ENCODE assay signal across 27 cellular contexts in the genomic region with DNA sequence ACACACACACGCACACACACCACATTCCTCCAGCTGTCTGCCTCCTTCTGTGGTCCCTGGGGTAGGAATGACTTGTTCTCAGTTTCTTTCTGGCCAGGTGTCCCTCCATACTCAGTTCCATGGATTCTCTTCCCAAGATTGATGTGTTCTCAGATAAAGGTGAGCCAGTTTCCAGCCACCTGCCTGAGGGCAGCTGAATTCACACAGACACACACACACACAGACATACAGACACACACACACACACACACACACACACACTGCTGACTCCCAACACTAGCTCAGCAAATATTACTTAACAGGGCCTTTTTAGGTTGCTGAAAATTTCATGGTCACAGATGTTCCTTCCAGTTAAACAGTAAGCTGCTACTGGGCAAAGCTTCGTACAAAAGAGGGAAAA. TPM values are rescaled to one million over a fixed set of nuclear protein-coding genes. Genes with fewer than 3 reads are reported as not detected.
A peak's percentile ranks its signal among the peaks of the same experiment; 100 is the strongest.
DNase-seq lines count a peak whose midpoint lies in the region; ATAC-seq and TF ChIP-seq lines count a peak whose summit lies in the region.
"Had no signal": no experiment of that assay in that cellular context is flagged by ENCODE, and none has a peak within 500 bp of the region (broad histone marks: within the 10 kb centered on the region; RNA-seq: fewer than 3 reads in every experiment).

No MANE protein-coding gene starts in this region.

- H3K27me3 ChIP-seq in tibial artery (no peaks in the 10 kb centered on the region), psoas muscle (ENCODE audit: insufficient read depth in 3 of 3, low read length in 2 of 3) (no peaks in the 10 kb centered on the region)
- H3K27me3 ChIP-seq: SJCRH30 had no signal

- H3K4me3 ChIP-seq in tibial artery = no peak overlapping the region
- H3K4me3 ChIP-seq in psoas muscle = no peak overlapping the region
- H3K4me3 ChIP-seq: heart right ventricle, PC-9, SJCRH30 had no signal

- H3K27ac ChIP-seq in tibial artery (peak overlapping the region; percentile 54 to 73), psoas muscle (no peak overlapping the region)
- H3K27ac ChIP-seq: PC-9, SJCRH30 had no signal

- H3K36me3 ChIP-seq in tibial artery = no peaks in the 10 kb centered on the region
- no peaks in the 10 kb centered on the region for H3K36me3 ChIP-seq in psoas muscle (ENCODE audit: insufficient read depth in 1 of 2, low read depth in 1 of 2)
- H3K36me3 ChIP-seq: heart right ventricle, SJCRH30 had no signal

- WGBS in psoas muscle, 3 donors = 74 to 90% (median 77%) methylated on average over 2 of the region's 2 CpGs

- H3K9me3 ChIP-seq in tibial artery (no peaks in the 10 kb centered on the region), psoas muscle (no peaks in the 10 kb centered on the region)
- H3K9me3 ChIP-seq: heart right ventricle, SJCRH30 had no signal

- H3K27ac Mint-ChIP-seq in activated naive CD4-positive, alpha-beta T cell treated with anti-CD3 and anti-CD28 coated beads, Interleukin-2, amount 50 U/mL, for 24 hours = peak overlapping the region; percentile 77
- H3K27ac Mint-ChIP-seq in activated naive CD4-positive, alpha-beta T cell treated with anti-CD3 and anti-CD28 coated beads, Interleukin-2, amount 50 U/mL, for 72 hours = no peak overlapping the region
- H3K27ac Mint-ChIP-seq in activated naive CD8-positive, alpha-beta T cell = no peak overlapping the region
- H3K27ac Mint-ChIP-seq: CD4-positive, alpha-beta T cell; stimulated activated naive B cell treated with anti-CD40 and anti-IgM and Interleukin-4, amounts not matched to agents 10 μg/mL and 1 μg/mL and 100 μg/mL, for 72 hours had no signal

- no peak for DNase-seq in activated naive CD4-positive, alpha-beta T cell treated with anti-CD3 and anti-CD28 coated beads, Interleukin-2, amount 50 U/mL, for 72 hours (ENCODE audit: low spot score in 2 of 2)
- DNase-seq in left lobe of liver (ENCODE audit: low spot score) (no peak), tibial artery (no peak), putamen (ENCODE audit: low spot score) (no peak), psoas muscle (no peak)
- DNase-seq: activated CD4-positive, alpha-beta T cell treated with anti-CD3 and anti-CD28 coated beads, Interleukin-2, amount 10 ng/mL, durations not matched to agents 24 days and 14 days; activated CD8-positive, alpha-beta memory T cell treated with anti-CD3 and anti-CD28 coated beads, Interleukin-2, amount 50 U/mL, for 48 hours; activated effector memory CD4-positive, alpha-beta T cell treated with Interleukin-2 at 50 U/mL for 16 hours; amygdala; DMS153; GDM1; heart right ventricle; Karpas-422; NCI-H1092; NCI-H1930; NCI-H226; NCI-H82; PC-9; SJCRH30; stimulated activated naive B cell treated with anti-CD40 and anti-IgM and Interleukin-4, amounts not matched to agents 10 μg/mL and 1 μg/mL and 100 μg/mL, for 72 hours; T-helper 2 cell had no signal

- H3K9me3 Mint-ChIP-seq in activated naive CD4-positive, alpha-beta T cell treated with anti-CD3 and anti-CD28 coated beads, Interleukin-2, amount 50 U/mL, for 24 hours = peaks cover 13% of the 10 kb centered on the region
- H3K9me3 Mint-ChIP-seq in activated naive CD4-positive, alpha-beta T cell treated with anti-CD3 and anti-CD28 coated beads, Interleukin-2, amount 50 U/mL, for 72 hours = peaks cover 0 to 7% of the 10 kb centered on the region in 2 donors
- H3K9me3 Mint-ChIP-seq in activated naive CD8-positive, alpha-beta T cell (ENCODE audit: low read depth) = peaks cover 7% of the 10 kb centered on the region
- H3K9me3 Mint-ChIP-seq: CD4-positive, alpha-beta T cell; stimulated activated naive B cell treated with anti-CD40 and anti-IgM and Interleukin-4, amounts not matched to agents 10 μg/mL and 1 μg/mL and 100 μg/mL, for 72 hours had no signal

- TF ChIP-seq CTCF in tibial artery (IDR thresholded peaks at IDR 0.05) = no peak
- no peak for TF ChIP-seq CTCF in psoas muscle (IDR thresholded peaks at IDR 0.05)

- intact Hi-C loops in tibial artery (cut with DNase I; ENCODE audit: low total_unique reads) (no loop called here), psoas muscle (cut with DNase I) (no loop called here)

- H3K4me3 Mint-ChIP-seq in activated naive CD4-positive, alpha-beta T cell treated with anti-CD3 and anti-CD28 coated beads, Interleukin-2, amount 50 U/mL, for 24 hours = no peak overlapping the region
- peak overlapping the region; percentile 14 for H3K4me3 Mint-ChIP-seq in activated naive CD8-positive, alpha-beta T cell
- H3K4me3 Mint-ChIP-seq: activated CD4-positive, alpha-beta T cell treated with anti-CD3 and anti-CD28 coated beads, Interleukin-2, amount 10 ng/mL, durations not matched to agents 24 days and 14 days; CD4-positive, alpha-beta T cell; stimulated activated naive B cell treated with anti-CD40 and anti-IgM and Interleukin-4, amounts not matched to agents 10 μg/mL and 1 μg/mL and 100 μg/mL, for 72 hours had no signal

- no peak for ATAC-seq in activated naive CD4-positive, alpha-beta T cell treated with anti-CD3 and anti-CD28 coated beads, Interleukin-2, amount 50 U/mL, for 72 hours
- peak; percentile 47 for ATAC-seq in left lobe of liver
- ATAC-seq in GM21786 (IDR thresholded peaks at IDR 0.05; ENCODE audit: unreplicated experiment) = no peak
- ATAC-seq in psoas muscle = no peak

- peaks cover 0 to 16% (median 12%) of the 10 kb centered on the region in 4 donors for H3K4me1 ChIP-seq in tibial artery
- H3K4me1 ChIP-seq in psoas muscle = no peaks in the 10 kb centered on the region
- H3K4me1 ChIP-seq: SJCRH30 had no signal

- peaks cover 4% of the 10 kb centered on the region for H3K36me3 Mint-ChIP-seq in activated naive CD4-positive, alpha-beta T cell treated with anti-CD3 and anti-CD28 coated beads, Interleukin-2, amount 50 U/mL, for 24 hours
- peaks cover 0 to 17% of the 10 kb centered on the region in 2 donors for H3K36me3 Mint-ChIP-seq in activated naive CD4-positive, alpha-beta T cell treated with anti-CD3 and anti-CD28 coated beads, Interleukin-2, amount 50 U/mL, for 72 hours
- H3K36me3 Mint-ChIP-seq in activated naive CD8-positive, alpha-beta T cell = no peaks in the 10 kb centered on the region

- H3K4me1 Mint-ChIP-seq in activated naive CD4-positive, alpha-beta T cell treated with anti-CD3 and anti-CD28 coated beads, Interleukin-2, amount 50 U/mL, for 24 hours = peaks cover 66% of the 10 kb centered on the region
- H3K4me1 Mint-ChIP-seq in activated naive CD8-positive, alpha-beta T cell (ENCODE audit: low read depth) = peaks cover 53% of the 10 kb centered on the region

- no peaks in the 10 kb centered on the region for H3K27me3 Mint-ChIP-seq in activated naive CD4-positive, alpha-beta T cell treated with anti-CD3 and anti-CD28 coated beads, Interleukin-2, amount 50 U/mL, for 24 hours
- no peaks in the 10 kb centered on the region for H3K27me3 Mint-ChIP-seq in activated naive CD8-positive, alpha-beta T cell
- H3K27me3 Mint-ChIP-seq: activated CD4-positive, alpha-beta T cell treated with anti-CD3 and anti-CD28 coated beads, Interleukin-2, amount 10 ng/mL, durations not matched to agents 24 days and 14 days; CD4-positive, alpha-beta T cell; stimulated activated naive B cell treated with anti-CD40 and anti-IgM and Interleukin-4, amounts not matched to agents 10 μg/mL and 1 μg/mL and 100 μg/mL, for 72 hours had no signal

RNA-seq across cellular contexts. Expression of a gene that starts 45.4 kb away (rescaled TPM):
- total RNA-seq in activated naive CD4-positive, alpha-beta T cell treated with anti-CD3 and anti-CD28 coated beads, Interleukin-2, amount 50 U/mL, for 72 hours = under 1 TPM; 0.14 to 0.23 TPM
- total RNA-seq in left lobe of liver (0.08 TPM), psoas muscle (under 1 TPM in 2 of 4 donors, not detected in 2; 0.19 to 0.58 TPM)
- under 1 TPM; 0.03 to 0.14 (median 0.05) TPM for polyA plus RNA-seq in psoas muscle
- total RNA-seq: dermis microvascular lymphatic vessel endothelial cell, mononuclear cell, PC-9, SJCRH30 had no signal
